Comparison of ENCODE assay signal across 2 cellular contexts in genomic region chr4:94746746-94747145, GRCh38.
TF ChIP-seq lines count a peak whose summit lies in the region.

No MANE protein-coding gene starts in this region.

TF ChIP-seq in SK-N-SH, 30 proteins besides CTCF, POLR2A, EP300 and RAD21:
- TF ChIP-seq NRF1 (IDR thresholded peaks at IDR 0.05; ENCODE audit: low read depth, low read length) (no peak), FOXM1 (IDR thresholded peaks at IDR 0.05; ENCODE audit: low read depth) (no peak)

TF ChIP-seq in SK-N-SH treated with all-trans-retinoic acid at 6 μM for 48 hours, 23 proteins besides CTCF, POLR2A, EP300 and RAD21:
- TF ChIP-seq GLIS3 (CRISPR knock-in tag; IDR thresholded peaks at IDR 0.05) (no peak), ARNTL (CRISPR knock-in tag; IDR thresholded peaks at IDR 0.05; ENCODE audit: borderline replicate concordance, low read depth) (no peak), ISL1 (CRISPR knock-in tag; IDR thresholded peaks at IDR 0.05) (no peak), SNAI2 (CRISPR knock-in tag; IDR thresholded peaks at IDR 0.05) (no peak), PATZ1 (CRISPR knock-in tag; IDR thresholded peaks at IDR 0.05; ENCODE audit: borderline replicate concordance) (no peak), ZNF565 (CRISPR knock-in tag; conservative IDR thresholded peaks at IDR 0.05; ENCODE audit: low read depth) (no peak), OSR1 (CRISPR knock-in tag; IDR thresholded peaks at IDR 0.05) (no peak), TOX (CRISPR knock-in tag; IDR thresholded peaks at IDR 0.05; ENCODE audit: borderline replicate concordance) (no peak), BACH2 (CRISPR knock-in tag; IDR thresholded peaks at IDR 0.05; ENCODE audit: borderline replicate concordance) (no peak), ZFP30 (CRISPR knock-in tag; IDR thresholded peaks at IDR 0.05) (no peak), ZFP3 (CRISPR knock-in tag; IDR thresholded peaks at IDR 0.05) (no peak), CSDC2 (CRISPR knock-in tag; IDR thresholded peaks at IDR 0.05) (no peak), ZC3H10 (CRISPR knock-in tag; IDR thresholded peaks at IDR 0.05) (no peak), PPARA (CRISPR knock-in tag; IDR thresholded peaks at IDR 0.05; ENCODE audit: borderline replicate concordance) (no peak), TCF4 (CRISPR knock-in tag; IDR thresholded peaks at IDR 0.05; ENCODE audit: borderline replicate concordance) (no peak), ZNF70 (CRISPR knock-in tag; IDR thresholded peaks at IDR 0.05) (no peak)
- TF ChIP-seq, protein P1, sequence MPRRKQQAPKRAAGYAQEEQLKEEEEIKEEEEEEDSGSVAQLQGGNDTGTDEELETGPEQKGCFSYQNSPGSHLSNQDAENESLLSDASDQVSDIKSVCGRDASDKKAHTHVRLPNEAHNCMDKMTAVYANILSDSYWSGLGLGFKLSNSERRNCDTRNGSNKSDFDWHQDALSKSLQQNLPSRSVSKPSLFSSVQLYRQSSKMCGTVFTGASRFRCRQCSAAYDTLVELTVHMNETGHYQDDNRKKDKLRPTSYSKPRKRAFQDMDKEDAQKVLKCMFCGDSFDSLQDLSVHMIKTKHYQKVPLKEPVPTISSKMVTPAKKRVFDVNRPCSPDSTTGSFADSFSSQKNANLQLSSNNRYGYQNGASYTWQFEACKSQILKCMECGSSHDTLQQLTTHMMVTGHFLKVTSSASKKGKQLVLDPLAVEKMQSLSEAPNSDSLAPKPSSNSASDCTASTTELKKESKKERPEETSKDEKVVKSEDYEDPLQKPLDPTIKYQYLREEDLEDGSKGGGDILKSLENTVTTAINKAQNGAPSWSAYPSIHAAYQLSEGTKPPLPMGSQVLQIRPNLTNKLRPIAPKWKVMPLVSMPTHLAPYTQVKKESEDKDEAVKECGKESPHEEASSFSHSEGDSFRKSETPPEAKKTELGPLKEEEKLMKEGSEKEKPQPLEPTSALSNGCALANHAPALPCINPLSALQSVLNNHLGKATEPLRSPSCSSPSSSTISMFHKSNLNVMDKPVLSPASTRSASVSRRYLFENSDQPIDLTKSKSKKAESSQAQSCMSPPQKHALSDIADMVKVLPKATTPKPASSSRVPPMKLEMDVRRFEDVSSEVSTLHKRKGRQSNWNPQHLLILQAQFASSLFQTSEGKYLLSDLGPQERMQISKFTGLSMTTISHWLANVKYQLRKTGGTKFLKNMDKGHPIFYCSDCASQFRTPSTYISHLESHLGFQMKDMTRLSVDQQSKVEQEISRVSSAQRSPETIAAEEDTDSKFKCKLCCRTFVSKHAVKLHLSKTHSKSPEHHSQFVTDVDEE (CRISPR knock-in tag; IDR thresholded peaks at IDR 0.05) = no peak
- TF ChIP-seq, protein P2, sequence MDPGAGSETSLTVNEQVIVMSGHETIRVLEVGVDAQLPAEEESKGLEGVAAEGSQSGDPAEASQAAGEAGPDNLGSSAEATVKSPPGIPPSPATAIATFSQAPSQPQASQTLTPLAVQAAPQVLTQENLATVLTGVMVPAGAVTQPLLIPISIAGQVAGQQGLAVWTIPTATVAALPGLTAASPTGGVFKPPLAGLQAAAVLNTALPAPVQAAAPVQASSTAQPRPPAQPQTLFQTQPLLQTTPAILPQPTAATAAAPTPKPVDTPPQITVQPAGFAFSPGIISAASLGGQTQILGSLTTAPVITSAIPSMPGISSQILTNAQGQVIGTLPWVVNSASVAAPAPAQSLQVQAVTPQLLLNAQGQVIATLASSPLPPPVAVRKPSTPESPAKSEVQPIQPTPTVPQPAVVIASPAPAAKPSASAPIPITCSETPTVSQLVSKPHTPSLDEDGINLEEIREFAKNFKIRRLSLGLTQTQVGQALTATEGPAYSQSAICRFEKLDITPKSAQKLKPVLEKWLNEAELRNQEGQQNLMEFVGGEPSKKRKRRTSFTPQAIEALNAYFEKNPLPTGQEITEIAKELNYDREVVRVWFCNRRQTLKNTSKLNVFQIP (CRISPR knock-in tag; IDR thresholded peaks at IDR 0.05; ENCODE audit: borderline replicate concordance, low read depth) = no peak
- TF ChIP-seq, protein P3, sequence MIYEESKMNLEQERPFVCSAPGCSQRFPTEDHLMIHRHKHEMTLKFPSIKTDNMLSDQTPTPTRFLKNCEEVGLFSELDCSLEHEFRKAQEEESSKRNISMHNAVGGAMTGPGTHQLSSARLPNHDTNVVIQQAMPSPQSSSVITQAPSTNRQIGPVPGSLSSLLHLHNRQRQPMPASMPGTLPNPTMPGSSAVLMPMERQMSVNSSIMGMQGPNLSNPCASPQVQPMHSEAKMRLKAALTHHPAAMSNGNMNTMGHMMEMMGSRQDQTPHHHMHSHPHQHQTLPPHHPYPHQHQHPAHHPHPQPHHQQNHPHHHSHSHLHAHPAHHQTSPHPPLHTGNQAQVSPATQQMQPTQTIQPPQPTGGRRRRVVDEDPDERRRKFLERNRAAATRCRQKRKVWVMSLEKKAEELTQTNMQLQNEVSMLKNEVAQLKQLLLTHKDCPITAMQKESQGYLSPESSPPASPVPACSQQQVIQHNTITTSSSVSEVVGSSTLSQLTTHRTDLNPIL (CRISPR knock-in tag; IDR thresholded peaks at IDR 0.05; ENCODE audit: low read depth) = no peak
- TF ChIP-seq, protein P4, sequence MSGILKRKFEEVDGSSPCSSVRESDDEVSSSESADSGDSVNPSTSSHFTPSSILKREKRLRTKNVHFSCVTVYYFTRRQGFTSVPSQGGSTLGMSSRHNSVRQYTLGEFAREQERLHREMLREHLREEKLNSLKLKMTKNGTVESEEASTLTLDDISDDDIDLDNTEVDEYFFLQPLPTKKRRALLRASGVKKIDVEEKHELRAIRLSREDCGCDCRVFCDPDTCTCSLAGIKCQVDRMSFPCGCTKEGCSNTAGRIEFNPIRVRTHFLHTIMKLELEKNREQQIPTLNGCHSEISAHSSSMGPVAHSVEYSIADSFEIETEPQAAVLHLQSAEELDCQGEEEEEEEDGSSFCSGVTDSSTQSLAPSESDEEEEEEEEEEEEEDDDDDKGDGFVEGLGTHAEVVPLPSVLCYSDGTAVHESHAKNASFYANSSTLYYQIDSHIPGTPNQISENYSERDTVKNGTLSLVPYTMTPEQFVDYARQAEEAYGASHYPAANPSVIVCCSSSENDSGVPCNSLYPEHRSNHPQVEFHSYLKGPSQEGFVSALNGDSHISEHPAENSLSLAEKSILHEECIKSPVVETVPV (CRISPR knock-in tag; IDR thresholded peaks at IDR 0.05) = no peak
